In genomic region chr17:488993-489757, GRCh38 we compare ENCODE assay signal across 1 cellular context.
TF ChIP-seq lines count a peak whose summit lies in the region.

No MANE protein-coding gene starts in this region.

TF ChIP-seq in HepG2, 621 proteins besides CTCF, POLR2A, EP300 and RAD21 (continued from another document and continues in another):
- peak; percentile 76; the same call in 1 of the 2 replicates for TF ChIP-seq NFAT5 (CRISPR knock-in tag; IDR thresholded peaks at IDR 0.05)
- TF ChIP-seq SALL2 (CRISPR knock-in tag; IDR thresholded peaks at IDR 0.05) = no peak; the same call in 1 of the 2 replicates
- TF ChIP-seq ZNF276 (CRISPR knock-in tag; IDR thresholded peaks at IDR 0.05; ENCODE audit: low read depth) = no peak
- no peak for TF ChIP-seq RFX3 (CRISPR knock-in tag; IDR thresholded peaks at IDR 0.05)
- no peak for TF ChIP-seq MTA3 (CRISPR knock-in tag; IDR thresholded peaks at IDR 0.05)
- TF ChIP-seq ZNF138 (CRISPR knock-in tag; IDR thresholded peaks at IDR 0.05; ENCODE audit: low read depth) = 0 out of 2 replicates have a peak, but pooled peaks have one; percentile 44
- peak; percentile 53; the same call in 1 of the 2 replicates for TF ChIP-seq ZNF3 (CRISPR knock-in tag; IDR thresholded peaks at IDR 0.05)
- TF ChIP-seq PTBP1 (IDR thresholded peaks at IDR 0.05; ENCODE audit: low read depth, low read length, poor library complexity, severe bottlenecking) = no peak
- TF ChIP-seq ZNF597 (CRISPR knock-in tag; IDR thresholded peaks at IDR 0.05) = no peak
- no peak for TF ChIP-seq FOXK2 (IDR thresholded peaks at IDR 0.05)
- no peak; the same call in 1 of the 2 replicates for TF ChIP-seq PITX1 (CRISPR knock-in tag; IDR thresholded peaks at IDR 0.05)
- TF ChIP-seq ZNF317 (CRISPR knock-in tag; IDR thresholded peaks at IDR 0.05) = 0 out of 2 replicates have a peak, but pooled peaks have one; percentile 30
- TF ChIP-seq ZNF33B (CRISPR knock-in tag; IDR thresholded peaks at IDR 0.05) = no peak
- TF ChIP-seq DMTF1 (CRISPR knock-in tag; IDR thresholded peaks at IDR 0.05) = no peak
- no peak for TF ChIP-seq RELA (CRISPR knock-in tag; IDR thresholded peaks at IDR 0.05)
- TF ChIP-seq AGO2 (optimal IDR thresholded peaks at IDR 0.05; ENCODE audit: low read depth, low read length) = no peak
- TF ChIP-seq MIER3 (CRISPR knock-in tag; IDR thresholded peaks at IDR 0.05; ENCODE audit: borderline replicate concordance) = no peak
- no peak for TF ChIP-seq REST (IDR thresholded peaks at IDR 0.05; ENCODE audit: borderline replicate concordance in 1 of 2, low read depth in 1 of 2, low read length in 2 of 2)
- no peak for TF ChIP-seq ZNF234 (CRISPR knock-in tag; conservative IDR thresholded peaks at IDR 0.05)
- no peak; the same call in 1 of the 2 replicates for TF ChIP-seq ZBTB34 (CRISPR knock-in tag; IDR thresholded peaks at IDR 0.05)
- no peak for TF ChIP-seq ZNF20 (CRISPR knock-in tag; IDR thresholded peaks at IDR 0.05)
- TF ChIP-seq TERF1 (CRISPR knock-in tag; IDR thresholded peaks at IDR 0.05) = peak; percentile 90; the same call in 1 of the 2 replicates
- TF ChIP-seq SP5 (CRISPR knock-in tag; IDR thresholded peaks at IDR 0.05; ENCODE audit: borderline replicate concordance, low read depth) = no peak
- TF ChIP-seq KMT2B (CRISPR knock-in tag; IDR thresholded peaks at IDR 0.05) = peak; percentile 72; the same call in 1 of the 2 replicates
- TF ChIP-seq BHLHE40 (IDR thresholded peaks at IDR 0.05; ENCODE audit: low read length) = no peak
- TF ChIP-seq ETS1 (CRISPR knock-in tag; IDR thresholded peaks at IDR 0.05) = no peak
- TF ChIP-seq ZKSCAN8 (CRISPR knock-in tag; IDR thresholded peaks at IDR 0.05; ENCODE audit: borderline replicate concordance) = no peak
- TF ChIP-seq PAWR (CRISPR knock-in tag; IDR thresholded peaks at IDR 0.05; ENCODE audit: borderline replicate concordance) = no peak
- no peak; the same call in 1 of the 2 replicates for TF ChIP-seq ZNF350 (CRISPR knock-in tag; IDR thresholded peaks at IDR 0.05; ENCODE audit: borderline replicate concordance, low read depth)
- no peak for TF ChIP-seq FOXK1 (CRISPR knock-in tag; IDR thresholded peaks at IDR 0.05; ENCODE audit: borderline replicate concordance, low read depth)
- no peak for TF ChIP-seq FOXO4 (CRISPR knock-in tag; conservative IDR thresholded peaks at IDR 0.05)
- TF ChIP-seq ZNF121 (CRISPR knock-in tag; IDR thresholded peaks at IDR 0.05) = peak; percentile 61
- TF ChIP-seq E2F5 (CRISPR knock-in tag; conservative IDR thresholded peaks at IDR 0.05) = no peak
- TF ChIP-seq PBX2 (CRISPR knock-in tag; IDR thresholded peaks at IDR 0.05) = no peak
- TF ChIP-seq ZZZ3 (CRISPR knock-in tag; IDR thresholded peaks at IDR 0.05; ENCODE audit: borderline replicate concordance) = no peak
